Comparison of ENCODE assay signal across 1 cellular context in the genomic region with DNA sequence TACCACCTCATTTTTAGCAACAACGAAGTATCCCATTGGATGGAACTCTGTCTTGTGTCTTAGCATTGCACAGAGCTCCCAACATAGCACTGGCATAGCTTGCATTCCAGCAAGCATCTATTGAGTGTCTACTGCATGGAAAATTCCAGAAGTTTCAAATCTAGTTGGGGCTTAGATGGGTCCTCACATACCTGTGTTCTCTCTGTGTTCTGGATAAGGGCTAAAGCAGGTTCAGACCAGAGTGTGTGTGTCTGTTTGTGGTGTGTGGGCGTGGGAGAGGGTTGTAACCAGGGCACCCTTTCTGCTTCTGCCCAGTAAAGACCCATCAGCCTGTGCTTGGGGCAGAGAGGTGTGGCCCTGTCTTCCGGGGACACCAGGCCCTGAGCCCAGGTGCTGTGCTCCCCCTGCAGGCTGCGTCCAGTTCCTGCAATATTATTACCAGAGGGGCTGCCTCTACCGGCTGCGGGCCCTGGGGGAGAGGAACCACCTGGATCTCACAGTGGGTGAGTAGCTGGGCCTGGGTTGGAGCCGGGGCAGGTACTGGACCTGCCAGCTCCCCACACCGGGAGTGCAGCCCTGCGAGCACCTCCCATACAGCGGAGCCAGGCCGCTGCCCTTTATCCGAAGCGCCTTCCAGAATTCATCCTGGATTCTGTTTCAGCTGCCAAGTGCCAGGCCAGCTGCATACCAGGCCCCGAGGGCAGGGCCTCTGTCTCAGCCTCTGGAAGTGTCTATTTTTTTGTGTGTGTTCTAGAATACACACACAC.
A peak's percentile ranks its signal among the peaks of the same experiment; 100 is the strongest.
TF ChIP-seq lines count a peak whose summit lies in the region.

No MANE protein-coding gene starts in this region.

TF ChIP-seq in SK-N-SH, 30 proteins besides CTCF, POLR2A, EP300 and RAD21 (continued from another document):
- TF ChIP-seq, protein P1, sequence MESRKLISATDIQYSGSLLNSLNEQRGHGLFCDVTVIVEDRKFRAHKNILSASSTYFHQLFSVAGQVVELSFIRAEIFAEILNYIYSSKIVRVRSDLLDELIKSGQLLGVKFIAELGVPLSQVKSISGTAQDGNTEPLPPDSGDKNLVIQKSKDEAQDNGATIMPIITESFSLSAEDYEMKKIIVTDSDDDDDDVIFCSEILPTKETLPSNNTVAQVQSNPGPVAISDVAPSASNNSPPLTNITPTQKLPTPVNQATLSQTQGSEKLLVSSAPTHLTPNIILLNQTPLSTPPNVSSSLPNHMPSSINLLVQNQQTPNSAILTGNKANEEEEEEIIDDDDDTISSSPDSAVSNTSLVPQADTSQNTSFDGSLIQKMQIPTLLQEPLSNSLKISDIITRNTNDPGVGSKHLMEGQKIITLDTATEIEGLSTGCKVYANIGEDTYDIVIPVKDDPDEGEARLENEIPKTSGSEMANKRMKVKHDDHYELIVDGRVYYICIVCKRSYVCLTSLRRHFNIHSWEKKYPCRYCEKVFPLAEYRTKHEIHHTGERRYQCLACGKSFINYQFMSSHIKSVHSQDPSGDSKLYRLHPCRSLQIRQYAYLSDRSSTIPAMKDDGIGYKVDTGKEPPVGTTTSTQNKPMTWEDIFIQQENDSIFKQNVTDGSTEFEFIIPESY (IDR thresholded peaks at IDR 0.05; ENCODE audit: borderline replicate concordance, low read depth) = no peak
- TF ChIP-seq ELF1 (IDR thresholded peaks at IDR 0.05) = peak; percentile 50; the same call in 1 of the 2 replicates
